1 cellular context compared by ENCODE assay signal in the genomic region with DNA sequence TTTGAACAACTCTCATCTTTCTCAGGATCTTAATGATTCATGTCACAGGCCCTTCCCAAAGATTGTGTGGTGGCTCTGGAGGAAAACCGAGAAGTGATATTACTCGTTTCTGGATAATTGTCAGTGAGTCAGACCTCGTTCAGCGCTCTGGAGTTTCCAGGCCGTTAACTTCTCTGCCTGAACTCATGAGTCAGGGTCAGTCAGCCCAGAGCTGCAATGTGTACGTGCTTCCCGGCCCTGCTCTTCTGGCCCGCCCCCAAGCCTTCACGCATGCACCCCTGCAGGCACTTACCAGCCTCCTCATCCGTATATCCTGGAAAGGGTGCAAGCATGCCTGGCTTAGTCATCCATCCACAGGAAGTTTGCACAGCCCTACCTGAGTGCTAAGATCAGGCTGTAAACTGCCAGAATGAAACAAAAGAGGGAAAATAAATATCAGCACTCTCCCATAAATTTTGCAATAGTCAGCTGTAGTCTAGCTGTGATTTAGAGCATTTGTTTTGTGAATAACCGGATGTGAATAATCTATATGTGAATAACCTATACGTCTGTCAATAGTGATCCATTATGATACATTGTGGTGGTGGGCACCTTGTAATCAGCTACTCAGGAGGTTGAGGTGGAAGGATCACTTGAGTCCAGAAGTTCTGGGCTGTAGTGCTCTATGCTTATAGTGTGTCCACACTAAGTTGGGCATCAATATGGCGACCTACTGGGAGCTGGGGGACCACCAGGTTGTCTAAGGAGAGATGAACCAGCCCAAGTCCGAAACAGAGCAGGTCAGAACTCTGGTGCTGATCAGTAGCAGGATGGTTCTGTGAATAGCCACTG.
TF ChIP-seq lines count a peak whose summit lies in the region.

No MANE protein-coding gene starts in this region.

TF ChIP-seq in K562, 482 proteins besides CTCF, POLR2A, EP300 and RAD21 (continued from another document and continues in another):
- no peak for TF ChIP-seq IRF1 (CRISPR knock-in tag; IDR thresholded peaks at IDR 0.05; ENCODE audit: borderline replicate concordance)
- TF ChIP-seq, protein P1, sequence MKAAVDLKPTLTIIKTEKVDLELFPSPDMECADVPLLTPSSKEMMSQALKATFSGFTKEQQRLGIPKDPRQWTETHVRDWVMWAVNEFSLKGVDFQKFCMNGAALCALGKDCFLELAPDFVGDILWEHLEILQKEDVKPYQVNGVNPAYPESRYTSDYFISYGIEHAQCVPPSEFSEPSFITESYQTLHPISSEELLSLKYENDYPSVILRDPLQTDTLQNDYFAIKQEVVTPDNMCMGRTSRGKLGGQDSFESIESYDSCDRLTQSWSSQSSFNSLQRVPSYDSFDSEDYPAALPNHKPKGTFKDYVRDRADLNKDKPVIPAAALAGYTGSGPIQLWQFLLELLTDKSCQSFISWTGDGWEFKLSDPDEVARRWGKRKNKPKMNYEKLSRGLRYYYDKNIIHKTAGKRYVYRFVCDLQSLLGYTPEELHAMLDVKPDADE (conservative IDR thresholded peaks at IDR 0.05; ENCODE audit: control insufficient read depth, low read depth, low read length) = no peak
- no peak for TF ChIP-seq HNRNPLL (IDR thresholded peaks at IDR 0.05; ENCODE audit: low read depth, low read length, poor library complexity, severe bottlenecking)
- TF ChIP-seq ILF3 (IDR thresholded peaks at IDR 0.05; ENCODE audit: borderline replicate concordance) = no peak
- TF ChIP-seq PHF21A (IDR thresholded peaks at IDR 0.05; ENCODE audit: borderline replicate concordance, low read depth) = no peak
- TF ChIP-seq BACH1 (tag; IDR thresholded peaks at IDR 0.05) = no peak
- TF ChIP-seq CREB3L1 (IDR thresholded peaks at IDR 0.05; ENCODE audit: borderline replicate concordance, low read depth) = no peak
- no peak for TF ChIP-seq ZNF24 (IDR thresholded peaks at IDR 0.05)
- TF ChIP-seq SRSF7 (optimal IDR thresholded peaks at IDR 0.05; ENCODE audit: low read depth, low read length) = no peak
- 0 out of 2 replicates have a peak, but pooled peaks have one; percentile 42 for TF ChIP-seq HDAC2 (IDR thresholded peaks at IDR 0.05)
- TF ChIP-seq MECOM (CRISPR knock-in tag; IDR thresholded peaks at IDR 0.05) = no peak
- peak; percentile 48; the same call in 1 of the 2 replicates for TF ChIP-seq ZBTB17 (CRISPR knock-in tag; IDR thresholded peaks at IDR 0.05)
- TF ChIP-seq CBFB (CRISPR knock-in tag; IDR thresholded peaks at IDR 0.05) = no peak
- TF ChIP-seq ZKSCAN1 (IDR thresholded peaks at IDR 0.05; ENCODE audit: low read depth, low read length) = no peak
- TF ChIP-seq ZSCAN32 (CRISPR knock-in tag; IDR thresholded peaks at IDR 0.05) = no peak
- TF ChIP-seq NFIX (CRISPR knock-in tag; IDR thresholded peaks at IDR 0.05; ENCODE audit: low read depth) = no peak
- no peak for TF ChIP-seq IRF2 (CRISPR knock-in tag; IDR thresholded peaks at IDR 0.05)
- peak; percentile 48 for TF ChIP-seq FOS (IDR thresholded peaks at IDR 0.05; ENCODE audit: extremely low read depth, insufficient read length)
- TF ChIP-seq, protein P2, sequence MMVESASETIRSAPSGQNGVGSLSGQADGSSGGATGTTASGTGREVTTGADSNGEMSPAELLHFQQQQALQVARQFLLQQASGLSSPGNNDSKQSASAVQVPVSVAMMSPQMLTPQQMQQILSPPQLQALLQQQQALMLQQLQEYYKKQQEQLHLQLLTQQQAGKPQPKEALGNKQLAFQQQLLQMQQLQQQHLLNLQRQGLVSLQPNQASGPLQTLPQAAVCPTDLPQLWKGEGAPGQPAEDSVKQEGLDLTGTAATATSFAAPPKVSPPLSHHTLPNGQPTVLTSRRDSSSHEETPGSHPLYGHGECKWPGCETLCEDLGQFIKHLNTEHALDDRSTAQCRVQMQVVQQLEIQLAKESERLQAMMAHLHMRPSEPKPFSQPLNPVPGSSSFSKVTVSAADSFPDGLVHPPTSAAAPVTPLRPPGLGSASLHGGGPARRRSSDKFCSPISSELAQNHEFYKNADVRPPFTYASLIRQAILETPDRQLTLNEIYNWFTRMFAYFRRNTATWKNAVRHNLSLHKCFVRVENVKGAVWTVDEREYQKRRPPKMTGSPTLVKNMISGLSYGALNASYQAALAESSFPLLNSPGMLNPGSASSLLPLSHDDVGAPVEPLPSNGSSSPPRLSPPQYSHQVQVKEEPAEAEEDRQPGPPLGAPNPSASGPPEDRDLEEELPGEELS (CRISPR knock-in tag; IDR thresholded peaks at IDR 0.05; ENCODE audit: borderline replicate concordance) = no peak
- TF ChIP-seq XRCC4 (IDR thresholded peaks at IDR 0.05; ENCODE audit: extremely low read depth, insufficient read depth, insufficient read length) = no peak
- TF ChIP-seq STAT6 (CRISPR knock-in tag; IDR thresholded peaks at IDR 0.05) = no peak
- TF ChIP-seq HDGF (IDR thresholded peaks at IDR 0.05) = no peak
- TF ChIP-seq ELF2 (CRISPR knock-in tag; IDR thresholded peaks at IDR 0.05) = no peak
- no peak for TF ChIP-seq HMG20B (CRISPR knock-in tag; IDR thresholded peaks at IDR 0.05)
- no peak for TF ChIP-seq ASH1L (IDR thresholded peaks at IDR 0.05; ENCODE audit: borderline replicate concordance, low read depth, partially characterized antibody)
- no peak for TF ChIP-seq SAFB (IDR thresholded peaks at IDR 0.05; ENCODE audit: borderline replicate concordance, low read depth, low read length)
- no peak for TF ChIP-seq TFE3 (CRISPR knock-in tag; IDR thresholded peaks at IDR 0.05)
- peak; percentile 84 to 87 for TF ChIP-seq NRF1 (conservative IDR thresholded peaks at IDR 0.05 in 1 of 2, IDR thresholded peaks at IDR 0.05 in 1 of 2)
- no peak for TF ChIP-seq USF2 (CRISPR knock-in tag; IDR thresholded peaks at IDR 0.05)
- TF ChIP-seq GABPB1 (CRISPR knock-in tag; IDR thresholded peaks at IDR 0.05) = peak; percentile 41; the same call in 1 of the 2 replicates
- TF ChIP-seq CREBBP (IDR thresholded peaks at IDR 0.05; ENCODE audit: low read depth, low read length) = no peak
- TF ChIP-seq TCF7 (IDR thresholded peaks at IDR 0.05; ENCODE audit: borderline replicate concordance) = no peak
- no peak for TF ChIP-seq PURB (CRISPR knock-in tag; IDR thresholded peaks at IDR 0.05; ENCODE audit: low read depth)
- TF ChIP-seq EWSR1 (IDR thresholded peaks at IDR 0.05; ENCODE audit: borderline replicate concordance, low read depth, partially characterized antibody) = no peak
- TF ChIP-seq MAFF (IDR thresholded peaks at IDR 0.05; ENCODE audit: low read length) = peak; percentile 40; the same call in 1 of the 2 replicates
- no peak for TF ChIP-seq TAF9B (IDR thresholded peaks at IDR 0.05; ENCODE audit: partially characterized antibody)
- no peak for TF ChIP-seq PATZ1 (CRISPR knock-in tag; IDR thresholded peaks at IDR 0.05; ENCODE audit: borderline replicate concordance)
- no peak for TF ChIP-seq ZNF77 (CRISPR knock-in tag; IDR thresholded peaks at IDR 0.05)
- peak; percentile 82 for TF ChIP-seq ARID1B (IDR thresholded peaks at IDR 0.05)
- peak; percentile 57; the same call in 1 of the 2 replicates for TF ChIP-seq CREM (IDR thresholded peaks at IDR 0.05; ENCODE audit: low read depth)
- TF ChIP-seq NFYB (IDR thresholded peaks at IDR 0.05; ENCODE audit: extremely low read depth, insufficient read length) = no peak
- no peak for TF ChIP-seq TFAM (CRISPR knock-in tag; conservative IDR thresholded peaks at IDR 0.05)
- TF ChIP-seq UBTF (IDR thresholded peaks at IDR 0.05; ENCODE audit: borderline replicate concordance in 1 of 2, low read depth in 2 of 2, low read length in 2 of 2) = peak; percentile 68 to 91; a peak in 3 of 4 replicates
- TF ChIP-seq CHD1 (IDR thresholded peaks at IDR 0.05; ENCODE audit: low read length) = no peak
